7 cellular contexts compared by ENCODE assay signal in genomic region chr1:202143011-202143767, GRCh38. TPM values are rescaled to one million over a fixed set of nuclear protein-coding genes. Genes with fewer than 3 reads are reported as not detected.
DNase-seq lines count a peak whose midpoint lies in the region; ATAC-seq and TF ChIP-seq lines count a peak whose summit lies in the region.

No MANE protein-coding gene starts in this region.

- peak overlapping the region; percentile 65 for H3K4me3 ChIP-seq in ectodermal cell (ENCODE audit: insufficient read depth, low read depth, low read length)

- H3K27me3 Mint-ChIP-seq in mesothelial cell of epicardium (ENCODE audit: low read depth), result no peaks in the 10 kb centered on the region

- H3K27ac ChIP-seq in ectodermal cell (ENCODE audit: insufficient read depth, low read depth, low read length, poor library complexity, severe bottlenecking), result no peak overlapping the region

- 50% methylated on average over 17 of the region's 17 CpGs for WGBS in ectodermal cell, 2 experiments

- H3K9me3 ChIP-seq in ectodermal cell (ENCODE audit: control insufficient read depth, low read length), result no peaks in the 10 kb centered on the region

- H3K9me3 Mint-ChIP-seq in mesothelial cell of epicardium, result no peaks in the 10 kb centered on the region

- peak overlapping the region; percentile 98 for H3K27ac Mint-ChIP-seq in mesothelial cell of epicardium

- no peak for TF ChIP-seq CTCF in mesothelial cell of epicardium (IDR thresholded peaks at IDR 0.05; ENCODE audit: unreplicated experiment)

- H3K36me3 Mint-ChIP-seq in mesothelial cell of epicardium, result peaks cover 6% of the 10 kb centered on the region

- ATAC-seq in GM18511 (IDR thresholded peaks at IDR 0.05; ENCODE audit: unreplicated experiment), result peak; percentile 29
- peak; percentile 19 for ATAC-seq in HG02852 (IDR thresholded peaks at IDR 0.05; ENCODE audit: unreplicated experiment)

- peaks cover 6% of the 10 kb centered on the region for H3K4me1 ChIP-seq in ectodermal cell (ENCODE audit: control insufficient read depth, insufficient read depth, low read length)

- peaks cover 9% of the 10 kb centered on the region for H3K27me3 ChIP-seq in ectodermal cell (ENCODE audit: control insufficient read depth, insufficient read depth, low read length, poor library complexity, severe bottlenecking)

- H3K4me1 Mint-ChIP-seq in mesothelial cell of epicardium, result peaks cover 19% of the 10 kb centered on the region

- peak overlapping the region; percentile 86 for H3K4me3 Mint-ChIP-seq in mesothelial cell of epicardium

- DNase-seq in SIG-M5 (lab: John Stamatoyannopoulos, UW) (peak; percentile 53), mesothelial cell of epicardium (ENCODE audit: low spot score in 2 of 2, unreplicated experiment in 2 of 2) (no peak), NCI-H524 treated with DMSO at 0.1 percent for 48 hours (lab: John Stamatoyannopoulos, UW) (no peak)
- no peak for DNase-seq in activated CD8-positive, alpha-beta memory T cell treated with anti-CD3 and anti-CD28 coated beads for 24 hours

- H3K36me3 ChIP-seq in ectodermal cell (ENCODE audit: control insufficient read depth, insufficient read depth, low read length), result no peaks in the 10 kb centered on the region

RNA-seq across cellular contexts. Expression of gene ARL8A, which starts 1.3 kb away (rescaled TPM):
- 32.2 TPM for polyA plus RNA-seq in ectodermal cell (2013, experiment 1 of 4)
- 33.4 TPM for polyA plus RNA-seq in ectodermal cell (2013, experiment 2 of 4)
- polyA plus RNA-seq in ectodermal cell (2013, experiment 3 of 4), result 33.8 TPM
- polyA plus RNA-seq in ectodermal cell (2013, experiment 4 of 4), result 41.1 TPM
- 73.9 to 79.6 TPM (median 74.4 TPM) in 3 replicates for total RNA-seq in mesothelial cell of epicardium

RNA-seq across cellular contexts. Expression of gene PTPN7, which starts 17.2 kb away (rescaled TPM):
- polyA plus RNA-seq in ectodermal cell (2013, experiment 1 of 4), result not detected
- polyA plus RNA-seq in ectodermal cell (2013, experiment 2 of 4), result not detected
- polyA plus RNA-seq in ectodermal cell (2013, experiment 3 of 4), result not detected
- polyA plus RNA-seq in ectodermal cell (2013, experiment 4 of 4), result 0.12 TPM
- 0.31 to 0.49 TPM (median 0.32 TPM) in 3 replicates for total RNA-seq in mesothelial cell of epicardium

RNA-seq across cellular contexts. Expression of gene GPR37L1, which starts 20.5 kb away (rescaled TPM):
- 0.31 TPM for polyA plus RNA-seq in ectodermal cell (2013, experiment 1 of 4)
- polyA plus RNA-seq in ectodermal cell (2013, experiment 2 of 4), result 0.25 TPM
- polyA plus RNA-seq in ectodermal cell (2013, experiment 3 of 4), result 0.32 TPM
- 0.36 TPM for polyA plus RNA-seq in ectodermal cell (2013, experiment 4 of 4)
- total RNA-seq in mesothelial cell of epicardium, result 0.07 to 0.11 TPM (median 0.09 TPM) in 3 replicates

RNA-seq across cellular contexts. Expression of gene LGR6, which starts 50.4 kb away (rescaled TPM):
- polyA plus RNA-seq in ectodermal cell (2013, experiment 1 of 4), result 0.44 TPM
- polyA plus RNA-seq in ectodermal cell (2013, experiment 2 of 4), result 1.0 TPM
- 0.69 TPM for polyA plus RNA-seq in ectodermal cell (2013, experiment 3 of 4)
- polyA plus RNA-seq in ectodermal cell (2013, experiment 4 of 4), result 0.81 TPM
- 3.1 to 4.7 TPM (median 3.1 TPM) in 3 replicates for total RNA-seq in mesothelial cell of epicardium
